ENCODE assay signal across 11 cellular contexts in genomic region chr11:109783842-109784241, GRCh38.
DNase-seq lines count a peak whose midpoint lies in the region; ATAC-seq and TF ChIP-seq lines count a peak whose summit lies in the region.
"Had no signal": no experiment of that assay in that cellular context is flagged by ENCODE, and none has a peak within 500 bp of the region (broad histone marks: within the 10 kb centered on the region; RNA-seq: fewer than 3 reads in every experiment).

No MANE protein-coding gene starts in this region.

- no peak for DNase-seq in neural crest cell (ENCODE audit: low read depth, low spot score)
- no peak for DNase-seq in NCI-H2227 (lab: John Stamatoyannopoulos, UW; ENCODE audit: unreplicated experiment)
- DNase-seq in activated CD4-positive, alpha-beta T cell treated with anti-CD3 and anti-CD28 coated beads for 48 hours = no peak
- DNase-seq in foreskin fibroblast = no peak
- DNase-seq: activated CD4-positive, CD25-positive, alpha-beta regulatory T cell; adrenal gland; right lobe of liver had no signal

- TF ChIP-seq CTCF in neural crest cell (conservative IDR thresholded peaks at IDR 0.05) (no peak), foreskin fibroblast (IDR thresholded peaks at IDR 0.05; ENCODE audit: low read depth, low read length) (no peak)

- peaks cover 29% of the 10 kb centered on the region for H3K4me1 Mint-ChIP-seq in neural crest cell

- peak overlapping the region; percentile 72 for H3K27ac Mint-ChIP-seq in neural crest cell (ENCODE audit: unreplicated experiment)

- H3K4me3 Mint-ChIP-seq in neural crest cell = no peak overlapping the region

- ATAC-seq in GM19025 (IDR thresholded peaks at IDR 0.05; ENCODE audit: low read depth, unreplicated experiment) (peak; percentile 92), HG02623 (IDR thresholded peaks at IDR 0.05; ENCODE audit: unreplicated experiment) (peak; percentile 91), HG03558 (IDR thresholded peaks at IDR 0.05; ENCODE audit: extremely low read depth, unreplicated experiment) (peak; percentile 76), GM21723 (IDR thresholded peaks at IDR 0.05; ENCODE audit: unreplicated experiment) (no peak)

- H3K36me3 Mint-ChIP-seq in neural crest cell (ENCODE audit: low read depth) = no peaks in the 10 kb centered on the region

- H3K9me3 Mint-ChIP-seq in neural crest cell = peaks cover 4% of the 10 kb centered on the region

- H3K4me3 ChIP-seq in foreskin fibroblast (ENCODE audit: low read depth in 1 of 2, low read length in 2 of 2) = no peak overlapping the region
- H3K4me3 ChIP-seq: adrenal gland, right lobe of liver had no signal

- no peaks in the 10 kb centered on the region for H3K27me3 Mint-ChIP-seq in neural crest cell (ENCODE audit: low read depth)
